Comparison of ENCODE assay signal across 1 cellular context in the genomic region with DNA sequence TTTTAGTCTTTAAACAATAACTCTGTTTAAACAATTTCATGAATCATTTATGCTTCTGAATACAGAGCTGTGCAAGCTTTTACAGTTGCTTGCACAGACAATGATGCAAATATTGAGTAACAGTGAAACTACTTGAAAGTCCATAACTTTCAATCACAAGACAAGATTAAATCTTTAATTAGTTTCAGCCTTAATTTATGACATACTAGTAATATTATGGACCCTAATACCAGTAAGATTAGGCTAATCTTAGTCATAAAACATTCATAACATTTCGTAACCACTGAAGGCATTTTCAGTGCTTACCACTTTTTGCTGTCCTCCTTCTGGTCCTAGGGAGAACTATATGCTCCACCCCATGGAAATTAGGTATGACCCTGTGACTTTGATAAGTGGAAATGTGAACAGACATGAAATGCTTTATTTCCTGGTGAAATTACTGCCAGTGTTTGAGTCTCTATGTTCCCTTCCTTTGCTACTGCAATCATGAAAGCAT.
TF ChIP-seq lines count a peak whose summit lies in the region.

No MANE protein-coding gene starts in this region.

TF ChIP-seq in HepG2, 621 proteins besides CTCF, POLR2A, EP300 and RAD21 (continued from another document):
- peak; percentile 59; the same call in 1 of the 2 replicates for TF ChIP-seq HINFP (CRISPR knock-in tag; IDR thresholded peaks at IDR 0.05; ENCODE audit: low read depth)
- 0 out of 2 replicates have a peak, but pooled peaks have one; percentile 25 for TF ChIP-seq BCL6 (CRISPR knock-in tag; IDR thresholded peaks at IDR 0.05)
- TF ChIP-seq ZNF331 (CRISPR knock-in tag; IDR thresholded peaks at IDR 0.05): 0 out of 2 replicates have a peak, but pooled peaks have one; percentile 7
- TF ChIP-seq, protein P1, sequence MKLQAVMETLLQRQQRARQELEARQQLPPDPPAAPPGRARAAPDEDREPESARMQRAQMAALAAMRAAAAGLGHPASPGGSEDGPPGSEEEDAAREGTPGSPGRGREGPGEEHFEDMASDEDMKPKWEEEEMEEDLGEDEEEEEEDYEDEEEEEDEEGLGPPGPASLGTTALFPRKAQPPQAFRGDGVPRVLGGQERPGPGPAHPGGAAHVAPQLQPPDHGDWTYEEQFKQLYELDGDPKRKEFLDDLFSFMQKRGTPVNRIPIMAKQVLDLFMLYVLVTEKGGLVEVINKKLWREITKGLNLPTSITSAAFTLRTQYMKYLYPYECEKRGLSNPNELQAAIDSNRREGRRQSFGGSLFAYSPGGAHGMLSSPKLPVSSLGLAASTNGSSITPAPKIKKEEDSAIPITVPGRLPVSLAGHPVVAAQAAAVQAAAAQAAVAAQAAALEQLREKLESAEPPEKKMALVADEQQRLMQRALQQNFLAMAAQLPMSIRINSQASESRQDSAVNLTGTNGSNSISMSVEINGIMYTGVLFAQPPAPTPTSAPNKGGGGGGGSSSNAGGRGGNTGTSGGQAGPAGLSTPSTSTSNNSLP (IDR thresholded peaks at IDR 0.05; ENCODE audit: low read depth, low read length): peak; percentile 39
- no peak for TF ChIP-seq ZNF446 (CRISPR knock-in tag; IDR thresholded peaks at IDR 0.05)
- no peak for TF ChIP-seq KMT2B (CRISPR knock-in tag; IDR thresholded peaks at IDR 0.05)
- TF ChIP-seq, protein P2, sequence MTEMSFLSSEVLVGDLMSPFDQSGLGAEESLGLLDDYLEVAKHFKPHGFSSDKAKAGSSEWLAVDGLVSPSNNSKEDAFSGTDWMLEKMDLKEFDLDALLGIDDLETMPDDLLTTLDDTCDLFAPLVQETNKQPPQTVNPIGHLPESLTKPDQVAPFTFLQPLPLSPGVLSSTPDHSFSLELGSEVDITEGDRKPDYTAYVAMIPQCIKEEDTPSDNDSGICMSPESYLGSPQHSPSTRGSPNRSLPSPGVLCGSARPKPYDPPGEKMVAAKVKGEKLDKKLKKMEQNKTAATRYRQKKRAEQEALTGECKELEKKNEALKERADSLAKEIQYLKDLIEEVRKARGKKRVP (CRISPR knock-in tag; IDR thresholded peaks at IDR 0.05): peak in 1 of 2 experiments; percentile 66; a peak in 2 of 4 replicates
- TF ChIP-seq, protein P3, sequence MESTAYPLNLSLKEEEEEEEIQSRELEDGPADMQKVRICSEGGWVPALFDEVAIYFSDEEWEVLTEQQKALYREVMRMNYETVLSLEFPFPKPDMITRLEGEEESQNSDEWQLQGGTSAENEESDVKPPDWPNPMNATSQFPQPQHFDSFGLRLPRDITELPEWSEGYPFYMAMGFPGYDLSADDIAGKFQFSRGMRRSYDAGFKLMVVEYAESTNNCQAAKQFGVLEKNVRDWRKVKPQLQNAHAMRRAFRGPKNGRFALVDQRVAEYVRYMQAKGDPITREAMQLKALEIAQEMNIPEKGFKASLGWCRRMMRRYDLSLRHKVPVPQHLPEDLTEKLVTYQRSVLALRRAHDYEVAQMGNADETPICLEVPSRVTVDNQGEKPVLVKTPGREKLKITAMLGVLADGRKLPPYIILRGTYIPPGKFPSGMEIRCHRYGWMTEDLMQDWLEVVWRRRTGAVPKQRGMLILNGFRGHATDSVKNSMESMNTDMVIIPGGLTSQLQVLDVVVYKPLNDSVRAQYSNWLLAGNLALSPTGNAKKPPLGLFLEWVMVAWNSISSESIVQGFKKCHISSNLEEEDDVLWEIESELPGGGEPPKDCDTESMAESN (CRISPR knock-in tag; conservative IDR thresholded peaks at IDR 0.05): no peak
- TF ChIP-seq ZFP62 (CRISPR knock-in tag; IDR thresholded peaks at IDR 0.05): no peak
- no peak for TF ChIP-seq SMYD3 (CRISPR knock-in tag; IDR thresholded peaks at IDR 0.05)
- TF ChIP-seq TSC22D2 (CRISPR knock-in tag; IDR thresholded peaks at IDR 0.05; ENCODE audit: borderline replicate concordance): no peak
